In the genomic region with DNA sequence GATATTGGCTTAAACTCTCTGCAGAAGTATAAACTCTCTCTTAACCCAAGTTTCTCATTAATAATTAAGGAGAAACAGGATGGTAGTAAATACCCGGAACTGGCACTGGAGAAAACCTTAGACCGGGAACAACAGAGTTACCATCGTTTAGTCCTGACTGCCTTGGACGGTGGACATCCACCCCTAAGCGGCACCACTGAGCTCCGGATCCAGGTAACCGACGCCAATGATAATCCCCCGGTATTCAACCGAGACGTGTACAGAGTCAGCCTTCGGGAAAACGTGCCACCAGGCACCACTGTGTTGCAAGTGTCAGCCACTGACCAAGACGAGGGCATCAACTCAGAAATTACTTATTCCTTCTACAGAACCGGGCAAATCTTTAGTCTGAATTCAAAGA, we compare ENCODE assay signal across 24 cellular contexts. TPM values are rescaled to one million over a fixed set of nuclear protein-coding genes. Genes with fewer than 3 reads are reported as not detected.
DNase-seq lines count a peak whose midpoint lies in the region; ATAC-seq and TF ChIP-seq lines count a peak whose summit lies in the region.
"Had no signal": no experiment of that assay in that cellular context is flagged by ENCODE, and none has a peak within 500 bp of the region (broad histone marks: within the 10 kb centered on the region; RNA-seq: fewer than 3 reads in every experiment).

No MANE protein-coding gene starts in this region.

- H3K27me3 ChIP-seq in fibroblast of lung (ENCODE audit: control insufficient read depth, insufficient read depth, low read length) (no peaks in the 10 kb centered on the region), skeletal muscle satellite cell (ENCODE audit: control insufficient read depth, insufficient read depth, low read length) (no peaks in the 10 kb centered on the region)
- H3K27me3 ChIP-seq: BLaER1 treated with 17β-estradiol and CSF1 and Interleukin-3, amounts not matched to agents 10 nM and 100 nM; brain microvascular endothelial cell; thyroid gland had no signal

- peaks cover 3% of the 10 kb centered on the region for H3K4me1 Mint-ChIP-seq in activated CD8-positive, alpha-beta T cell treated with anti-CD3 and anti-CD28 coated beads, Interleukin-2, amount 10 ng/mL, durations not matched to agents 7 days and 5 days (ENCODE audit: low read depth)
- no peaks in the 10 kb centered on the region for H3K4me1 Mint-ChIP-seq in activated CD8-positive, alpha-beta T cell treated with anti-CD3 and anti-CD28 coated beads for 36 hours (ENCODE audit: low read depth)
- H3K4me1 Mint-ChIP-seq: activated T-helper 17 cell treated with anti-CD3 and anti-CD28 coated beads, Interleukin-2, amount 50 U/mL, for 72 hours; neural crest cell had no signal

- CTCF ChIA-PET in activated CD8-positive, alpha-beta T cell treated with anti-CD3 and anti-CD28 coated beads, Interleukin-2, amount 10 ng/mL, durations not matched to agents 7 days and 5 days (lab: Charles Lee), result interaction anchor here (1.8 to 3.7 kb wide), 4 partner anchors 15 to 165 kb away, joined by 5 to 17 read pairs (median 6); partner anchors contain the start of gene PCDHGA10
- CTCF ChIA-PET in activated CD8-positive, alpha-beta T cell treated with anti-CD3 and anti-CD28 coated beads for 36 hours (lab: Charles Lee), result interaction anchor here (1.1 to 3.6 kb wide), 12 partner anchors 8 to 169 kb away, joined by 3 to 19 read pairs (median 5); partner anchors contain the start of genes PCDHGA10, PCDHGA11, PCDHGA12 and PCDHGB4

- H2AFZ ChIP-seq in fibroblast of lung (ENCODE audit: low read length), result no peak overlapping the region

- TF ChIP-seq CTCF in activated CD8-positive, alpha-beta T cell treated with anti-CD3 and anti-CD28 coated beads for 36 hours (IDR thresholded peaks at IDR 0.05), result no peak
- peak; percentile 23; the same call in 1 of the 2 replicates for TF ChIP-seq CTCF in GM12875 (IDR thresholded peaks at IDR 0.05; ENCODE audit: borderline replicate concordance, insufficient read depth, low read depth, low read length)
- TF ChIP-seq CTCF in fibroblast of lung (conservative IDR thresholded peaks at IDR 0.05 in 1 of 2, IDR thresholded peaks at IDR 0.05 in 1 of 2; ENCODE audit: low read depth in 1 of 2, low read length in 2 of 2), result no peak

- H3K36me3 Mint-ChIP-seq in activated CD8-positive, alpha-beta T cell treated with anti-CD3 and anti-CD28 coated beads, Interleukin-2, amount 10 ng/mL, durations not matched to agents 7 days and 5 days (ENCODE audit: low read depth), result peaks cover 11% of the 10 kb centered on the region
- peaks cover 19% of the 10 kb centered on the region for H3K36me3 Mint-ChIP-seq in activated CD8-positive, alpha-beta T cell treated with anti-CD3 and anti-CD28 coated beads for 36 hours (ENCODE audit: low read depth)

- ATAC-seq in activated CD8-positive, alpha-beta T cell treated with anti-CD3 and anti-CD28 coated beads, Interleukin-2, amount 10 ng/mL, durations not matched to agents 7 days and 5 days, result no peak
- ATAC-seq in activated CD8-positive, alpha-beta T cell treated with anti-CD3 and anti-CD28 coated beads for 36 hours, result no peak
- no peak for ATAC-seq in GM18909 (IDR thresholded peaks at IDR 0.05; ENCODE audit: poor library complexity, unreplicated experiment)

- no peaks in the 10 kb centered on the region for H4K20me1 ChIP-seq in fibroblast of lung (ENCODE audit: control insufficient read depth, extremely low read depth, insufficient read depth, low read length)
- H4K20me1 ChIP-seq: BLaER1 treated with 17β-estradiol and CSF1 and Interleukin-3, amounts not matched to agents 10 nM and 100 nM had no signal

- peaks cover 31% of the 10 kb centered on the region for H3K9me3 Mint-ChIP-seq in activated CD8-positive, alpha-beta T cell treated with anti-CD3 and anti-CD28 coated beads, Interleukin-2, amount 10 ng/mL, durations not matched to agents 7 days and 5 days (ENCODE audit: insufficient read depth)
- H3K9me3 Mint-ChIP-seq in activated CD8-positive, alpha-beta T cell treated with anti-CD3 and anti-CD28 coated beads for 36 hours, result peaks cover 28% of the 10 kb centered on the region

- no peaks in the 10 kb centered on the region for H3K36me3 ChIP-seq in fibroblast of lung (ENCODE audit: control insufficient read depth, insufficient read depth, low read length)
- peaks cover 5% of the 10 kb centered on the region for H3K36me3 ChIP-seq in skeletal muscle satellite cell (ENCODE audit: insufficient read depth, low read length)
- H3K36me3 ChIP-seq: BLaER1 treated with 17β-estradiol and CSF1 and Interleukin-3, amounts not matched to agents 10 nM and 100 nM; brain microvascular endothelial cell; esophagus squamous epithelium; thyroid gland had no signal

- no peaks in the 10 kb centered on the region for H3K4me1 ChIP-seq in fibroblast of lung (ENCODE audit: control insufficient read depth, extremely low read depth, insufficient read depth, low read length)
- H3K4me1 ChIP-seq in skeletal muscle satellite cell (ENCODE audit: control insufficient read depth, insufficient read depth, low read length), result no peaks in the 10 kb centered on the region
- H3K4me1 ChIP-seq: BLaER1 treated with 17β-estradiol and CSF1 and Interleukin-3, amounts not matched to agents 10 nM and 100 nM; spleen had no signal

- H3K4me3 Mint-ChIP-seq in activated CD8-positive, alpha-beta T cell treated with anti-CD3 and anti-CD28 coated beads, Interleukin-2, amount 10 ng/mL, durations not matched to agents 7 days and 5 days, result peak overlapping the region; percentile 4
- no peak overlapping the region for H3K4me3 Mint-ChIP-seq in activated CD8-positive, alpha-beta T cell treated with anti-CD3 and anti-CD28 coated beads for 36 hours
- H3K4me3 Mint-ChIP-seq: activated T-helper 17 cell treated with anti-CD3 and anti-CD28 coated beads, Interleukin-2, amount 50 U/mL, for 72 hours; neural crest cell had no signal

- H3K9ac ChIP-seq in fibroblast of lung (ENCODE audit: insufficient read depth, low read length) (no peak overlapping the region), skeletal muscle satellite cell (ENCODE audit: low read depth, low read length) (no peak overlapping the region)
- H3K9ac ChIP-seq: BLaER1 treated with 17β-estradiol and CSF1 and Interleukin-3, amounts not matched to agents 10 nM and 100 nM had no signal

- no peaks in the 10 kb centered on the region for H3K79me2 ChIP-seq in fibroblast of lung (ENCODE audit: control insufficient read depth, insufficient read depth, low read length)

- DNase-seq in activated CD8-positive, alpha-beta T cell treated with anti-CD3 and anti-CD28 coated beads, Interleukin-2, amount 10 ng/mL, durations not matched to agents 7 days and 5 days, result no peak
- DNase-seq in activated CD8-positive, alpha-beta T cell treated with anti-CD3 and anti-CD28 coated beads for 36 hours, result no peak
- DNase-seq in fibroblast of lung (ENCODE audit: low read depth in 2 of 2) (no peak), G401 (ENCODE audit: low spot score) (no peak)
- no peak for DNase-seq in activated CD4-positive, CD25-positive, alpha-beta regulatory T cell (lab: John Stamatoyannopoulos, UW)
- DNase-seq: activated CD4-positive, alpha-beta T cell treated with anti-CD3 and anti-CD28 coated beads for 1 hour; brain microvascular endothelial cell; effector memory CD8-positive, alpha-beta T cell; esophagus squamous epithelium; midbrain; NCI-H1105 treated with DMSO at 0.1 percent for 48 hours; NCI-H2081; NCI-H82; SIG-M5; spleen; stimulated activated CD4-positive, alpha-beta T cell treated with anti-CD3 and anti-CD28 coated beads, Interleukin-4, amount 100 ng/mL, for 1 hour; thyroid gland had no signal

- H3K4me2 ChIP-seq in fibroblast of lung (ENCODE audit: extremely low read depth, insufficient read depth, low read length) (peak overlapping the region; percentile 23), skeletal muscle satellite cell (ENCODE audit: low read length) (peak overlapping the region; percentile 42)
- H3K4me2 ChIP-seq: BLaER1 treated with 17β-estradiol and CSF1 and Interleukin-3, amounts not matched to agents 10 nM and 100 nM had no signal

- H3K27me3 Mint-ChIP-seq in activated CD8-positive, alpha-beta T cell treated with anti-CD3 and anti-CD28 coated beads, Interleukin-2, amount 10 ng/mL, durations not matched to agents 7 days and 5 days (ENCODE audit: low read depth), result peaks cover 46% of the 10 kb centered on the region
- peaks cover 54% of the 10 kb centered on the region for H3K27me3 Mint-ChIP-seq in activated CD8-positive, alpha-beta T cell treated with anti-CD3 and anti-CD28 coated beads for 36 hours
- H3K27me3 Mint-ChIP-seq: progenitor cell of endocrine pancreas had no signal

- H3K27ac Mint-ChIP-seq in activated CD8-positive, alpha-beta T cell treated with anti-CD3 and anti-CD28 coated beads, Interleukin-2, amount 10 ng/mL, durations not matched to agents 7 days and 5 days, result no peak overlapping the region
- no peak overlapping the region for H3K27ac Mint-ChIP-seq in activated CD8-positive, alpha-beta T cell treated with anti-CD3 and anti-CD28 coated beads for 36 hours
- H3K27ac Mint-ChIP-seq: activated T-helper 17 cell treated with anti-CD3 and anti-CD28 coated beads, Interleukin-2, amount 50 U/mL, for 72 hours; effector memory CD8-positive, alpha-beta T cell; progenitor cell of endocrine pancreas had no signal

- POLR2A ChIA-PET in activated CD8-positive, alpha-beta T cell treated with anti-CD3 and anti-CD28 coated beads, Interleukin-2, amount 10 ng/mL, durations not matched to agents 7 days and 5 days (lab: Charles Lee), result no interaction called here
- POLR2A ChIA-PET in activated CD8-positive, alpha-beta T cell treated with anti-CD3 and anti-CD28 coated beads for 36 hours (lab: Charles Lee), result no interaction called here

- no peak overlapping the region for H3K27ac ChIP-seq in fibroblast of lung (ENCODE audit: insufficient read depth, low read length)
- H3K27ac ChIP-seq: BLaER1 treated with 17β-estradiol and CSF1 and Interleukin-3, amounts not matched to agents 10 nM and 100 nM; brain microvascular endothelial cell; esophagus squamous epithelium; spleen; thyroid gland had no signal

- in situ Hi-C loops in G401 (cut with HindIII; ENCODE audit: low sequenced_read_pairs), result no loop called here

- no peak overlapping the region for H3K4me3 ChIP-seq in GM12875 (ENCODE audit: low read depth, low read length)
- H3K4me3 ChIP-seq in fibroblast of lung (replicated peaks in 1 of 4; ENCODE audit: control extremely low read depth in 1 of 4, insufficient read depth in 1 of 4, low read depth in 3 of 4, low read length in 4 of 4), result peak overlapping the region in 2 of 4 experiments; percentile 8 to 30
- peak overlapping the region; percentile 26 for H3K4me3 ChIP-seq in skeletal muscle satellite cell (ENCODE audit: low read length)
- H3K4me3 ChIP-seq: BLaER1 treated with 17β-estradiol and CSF1 and Interleukin-3, amounts not matched to agents 10 nM and 100 nM had no signal

- intact Hi-C loops in activated CD8-positive, alpha-beta T cell treated with anti-CD3 and anti-CD28 coated beads for 36 hours (cut with micrococcal nuclease), result no loop called here

- H3K9me3 ChIP-seq in fibroblast of lung (ENCODE audit: control insufficient read depth, insufficient read depth, low read depth, low read length), result peaks cover 5% of the 10 kb centered on the region
- H3K9me3 ChIP-seq in skeletal muscle satellite cell (replicated peaks; ENCODE audit: low read length), result peaks cover 44% of the 10 kb centered on the region
- H3K9me3 ChIP-seq: thyroid gland had no signal

RNA-seq across cellular contexts. Expression of gene PCDHGB5, which starts 0.9 kb away (rescaled TPM):
- under 1 TPM in 1 of 2 experiments, not detected in 1; 0.16 TPM for total RNA-seq in activated CD8-positive, alpha-beta T cell treated with anti-CD3 and anti-CD28 coated beads, Interleukin-2, amount 10 ng/mL, durations not matched to agents 7 days and 5 days
- under 1 TPM in 1 of 2 experiments, not detected in 1; 0.11 TPM for total RNA-seq in activated CD8-positive, alpha-beta T cell treated with anti-CD3 and anti-CD28 coated beads for 36 hours
- 17.5 and 21.5 TPM in 2 replicates for total RNA-seq in fibroblast of lung
- 19.6 TPM in 2 replicates for polyA plus RNA-seq in fibroblast of lung
- polyA plus RNA-seq in fibroblast of lung (2012), result 18.9 and 24.5 TPM in 2 replicates
- polyA minus RNA-seq in fibroblast of lung (ENCODE audit: low replicate concordance), result 11.8 and 22.0 TPM in 2 replicates
- total RNA-seq in skeletal muscle satellite cell (2012; rRNA removed), result 10.1 and 12.2 TPM in 2 replicates
- total RNA-seq in G401 (2014; rRNA removed; shearing (Covaris generic)), result not detected in 2 replicates

RNA-seq across cellular contexts. Expression of gene PCDHGA9, which starts 4.0 kb away (rescaled TPM):
- total RNA-seq in activated CD8-positive, alpha-beta T cell treated with anti-CD3 and anti-CD28 coated beads, Interleukin-2, amount 10 ng/mL, durations not matched to agents 7 days and 5 days, result under 1 TPM in 1 of 2 experiments, not detected in 1; 0.08 TPM
- under 1 TPM in 1 of 2 experiments, not detected in 1; 0.09 TPM for total RNA-seq in activated CD8-positive, alpha-beta T cell treated with anti-CD3 and anti-CD28 coated beads for 36 hours
- total RNA-seq in fibroblast of lung, result 2.6 and 4.8 TPM in 2 replicates
- 3.2 and 3.3 TPM in 2 replicates for polyA plus RNA-seq in fibroblast of lung
- polyA plus RNA-seq in fibroblast of lung (2012), result 2.0 and 3.4 TPM in 2 replicates
- 10.3 and 19.6 TPM in 2 replicates for polyA minus RNA-seq in fibroblast of lung (ENCODE audit: low replicate concordance)
- 2.6 and 3.3 TPM in 2 replicates for total RNA-seq in skeletal muscle satellite cell (2012; rRNA removed)
- total RNA-seq in G401 (2014; rRNA removed; shearing (Covaris generic)), result not detected in 2 replicates
- total RNA-seq: activated T-helper 17 cell treated with anti-CD3 and anti-CD28 coated beads, Interleukin-2, amount 50 U/mL, for 72 hours had no signal

RNA-seq across cellular contexts. Expression of gene PCDHGA8, which starts 6.2 kb away (rescaled TPM):
- total RNA-seq in activated CD8-positive, alpha-beta T cell treated with anti-CD3 and anti-CD28 coated beads, Interleukin-2, amount 10 ng/mL, durations not matched to agents 7 days and 5 days, result not detected
- total RNA-seq in activated CD8-positive, alpha-beta T cell treated with anti-CD3 and anti-CD28 coated beads for 36 hours, result not detected
- 2.6 and 4.6 TPM in 2 replicates for total RNA-seq in fibroblast of lung
- polyA plus RNA-seq in fibroblast of lung, result 0.76 and 1.1 TPM in 2 replicates
- 0.83 and 1.5 TPM in 2 replicates for polyA plus RNA-seq in fibroblast of lung (2012)
- 1.8 and 7.8 TPM in 2 replicates for polyA minus RNA-seq in fibroblast of lung (ENCODE audit: low replicate concordance)
- 1.8 and 2.0 TPM in 2 replicates for total RNA-seq in skeletal muscle satellite cell (2012; rRNA removed)
- total RNA-seq in G401 (2014; rRNA removed; shearing (Covaris generic)), result not detected in 2 replicates
- total RNA-seq: activated T-helper 17 cell treated with anti-CD3 and anti-CD28 coated beads, Interleukin-2, amount 50 U/mL, for 72 hours had no signal

RNA-seq across cellular contexts. Expression of gene PCDHGB6, which starts 9.2 kb away (rescaled TPM):
- total RNA-seq in activated CD8-positive, alpha-beta T cell treated with anti-CD3 and anti-CD28 coated beads, Interleukin-2, amount 10 ng/mL, durations not matched to agents 7 days and 5 days, result not detected
- total RNA-seq in activated CD8-positive, alpha-beta T cell treated with anti-CD3 and anti-CD28 coated beads for 36 hours, result under 1 TPM in 1 of 2 experiments, not detected in 1; 0.09 TPM
- total RNA-seq in fibroblast of lung, result 3.9 and 4.3 TPM in 2 replicates
- 2.6 and 2.8 TPM in 2 replicates for polyA plus RNA-seq in fibroblast of lung
- polyA plus RNA-seq in fibroblast of lung (2012), result 2.8 and 3.2 TPM in 2 replicates
- 3.2 and 3.5 TPM in 2 replicates for polyA minus RNA-seq in fibroblast of lung (ENCODE audit: low replicate concordance)
- total RNA-seq in skeletal muscle satellite cell (2012; rRNA removed), result 2.3 and 2.8 TPM in 2 replicates
- not detected in 2 replicates for total RNA-seq in G401 (2014; rRNA removed; shearing (Covaris generic))

RNA-seq across cellular contexts. Expression of gene PCDHGB4, which starts 11.1 kb away (rescaled TPM):
- total RNA-seq in activated CD8-positive, alpha-beta T cell treated with anti-CD3 and anti-CD28 coated beads, Interleukin-2, amount 10 ng/mL, durations not matched to agents 7 days and 5 days, result not detected
- total RNA-seq in activated CD8-positive, alpha-beta T cell treated with anti-CD3 and anti-CD28 coated beads for 36 hours, result not detected
- total RNA-seq in fibroblast of lung, result 10.0 and 18.3 TPM in 2 replicates
- 13.3 and 15.5 TPM in 2 replicates for polyA plus RNA-seq in fibroblast of lung
- 10.1 and 10.2 TPM in 2 replicates for polyA plus RNA-seq in fibroblast of lung (2012)
- 11.7 and 16.8 TPM in 2 replicates for polyA minus RNA-seq in fibroblast of lung (ENCODE audit: low replicate concordance)
- total RNA-seq in skeletal muscle satellite cell (2012; rRNA removed), result 8.4 and 8.5 TPM in 2 replicates
- total RNA-seq in G401 (2014; rRNA removed; shearing (Covaris generic)), result not detected in 2 replicates

Comparison
In these comparisons a context has a peak if more than half of its experiments do, and no peak if none do; other contexts are left out.
1. RNA of gene PCDHGB5, which starts 0.9 kb away (total RNA-seq): 17.5 to 21.5 TPM in fibroblast of lung; 0.16 TPM in activated CD8-positive, alpha-beta T cell treated with anti-CD3 and anti-CD28 coated beads, Interleukin-2, amount 10 ng/mL, durations not matched to agents 7 days and 5 days, 0.11 TPM in activated CD8-positive, alpha-beta T cell treated with anti-CD3 and anti-CD28 coated beads for 36 hours and not detected in G401; every median in the first group is over 10 times any median in the second.